Comparison of ENCODE assay signal across 20 cellular contexts in the genomic region with DNA sequence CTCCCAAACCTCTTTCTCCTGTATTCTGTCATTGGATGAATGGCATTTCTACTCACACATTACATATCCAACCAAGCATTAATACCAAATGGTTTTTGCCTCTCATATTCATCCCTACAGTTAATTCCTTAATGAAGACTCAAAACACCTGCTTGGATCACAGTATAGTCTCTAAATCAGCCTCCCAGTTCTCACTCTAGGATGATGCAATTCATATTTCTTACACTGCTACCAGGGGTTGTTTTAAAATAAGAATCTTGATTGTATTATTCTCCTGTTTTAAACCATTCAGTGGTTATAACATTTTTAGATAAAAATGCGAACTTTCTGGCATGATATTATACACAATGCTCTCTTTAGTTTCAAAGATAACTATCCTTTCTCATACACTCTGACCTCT.
"Had no signal": no experiment of that assay in that cellular context is flagged by ENCODE, and none has a peak within 500 bp of the region (broad histone marks: within the 10 kb centered on the region; RNA-seq: fewer than 3 reads in every experiment).

No MANE protein-coding gene starts in this region.

- H3K27me3 ChIP-seq: adrenal gland, gastrocnemius medialis, heart left ventricle, neural progenitor cell, thyroid gland had no signal

- H3K27ac ChIP-seq: adrenal gland, coronary artery, gastrocnemius medialis, heart left ventricle, lower lobe of right lung, neural progenitor cell, parathyroid adenoma, thyroid gland, WERI-Rb-1 had no signal

- H3K4me3 ChIP-seq: adrenal gland, coronary artery, gastrocnemius medialis, heart left ventricle, lower lobe of right lung, neural progenitor cell, thyroid gland had no signal

- H3K4me3 Mint-ChIP-seq: activated CD4-positive, alpha-beta memory T cell treated with anti-CD3 and anti-CD28 coated beads for 36 hours; activated CD8-positive, alpha-beta memory T cell treated with anti-CD3 and anti-CD28 coated beads, Interleukin-2, amount 10 ng/mL, durations not matched to agents 7 days and 5 days; activated naive CD4-positive, alpha-beta T cell treated with anti-CD3 and anti-CD28 coated beads, Interleukin-2, amount 10 ng/mL, durations not matched to agents 7 days and 5 days; neural progenitor cell; stimulated activated memory B cell treated with anti-CD40 and anti-IgM and Interleukin-4, amounts not matched to agents 10 μg/mL and 1 μg/mL and 100 μg/mL, for 72 hours; T-helper 1 cell treated with Interleukin-12 subunit alpha and Interleukin-12 subunit beta and Interleukin-4 antibody, amounts not matched to agents 30 μg/mL and 1 μg/mL, for 36 hours had no signal

- H3K4me1 ChIP-seq: adrenal gland, gastrocnemius medialis, lower lobe of right lung, parathyroid adenoma, thyroid gland had no signal

- H3K9me3 ChIP-seq: adrenal gland, gastrocnemius medialis, heart left ventricle, lower lobe of right lung, thyroid gland had no signal

- H3K4me2 ChIP-seq: neural progenitor cell had no signal

- H3K4me1 Mint-ChIP-seq: activated CD8-positive, alpha-beta memory T cell treated with anti-CD3 and anti-CD28 coated beads, Interleukin-2, amount 10 ng/mL, durations not matched to agents 7 days and 5 days; activated naive CD4-positive, alpha-beta T cell treated with anti-CD3 and anti-CD28 coated beads, Interleukin-2, amount 10 ng/mL, durations not matched to agents 7 days and 5 days; stimulated activated memory B cell treated with anti-CD40 and anti-IgM and Interleukin-4, amounts not matched to agents 10 μg/mL and 1 μg/mL and 100 μg/mL, for 72 hours had no signal

- H3K36me3 ChIP-seq: adrenal gland, gastrocnemius medialis, heart left ventricle, lower lobe of right lung, neural progenitor cell, thyroid gland, WERI-Rb-1 had no signal

- H3K36me3 Mint-ChIP-seq: activated CD4-positive, alpha-beta memory T cell treated with anti-CD3 and anti-CD28 coated beads for 36 hours; activated CD8-positive, alpha-beta memory T cell treated with anti-CD3 and anti-CD28 coated beads, Interleukin-2, amount 10 ng/mL, durations not matched to agents 7 days and 5 days; activated naive CD4-positive, alpha-beta T cell treated with anti-CD3 and anti-CD28 coated beads, Interleukin-2, amount 10 ng/mL, durations not matched to agents 7 days and 5 days; neural progenitor cell; stimulated activated memory B cell treated with anti-CD40 and anti-IgM and Interleukin-4, amounts not matched to agents 10 μg/mL and 1 μg/mL and 100 μg/mL, for 72 hours had no signal

- H3K9me3 Mint-ChIP-seq: activated CD4-positive, alpha-beta memory T cell treated with anti-CD3 and anti-CD28 coated beads for 36 hours; activated naive CD4-positive, alpha-beta T cell treated with anti-CD3 and anti-CD28 coated beads, Interleukin-2, amount 10 ng/mL, durations not matched to agents 7 days and 5 days; neural progenitor cell; stimulated activated memory B cell treated with anti-CD40 and anti-IgM and Interleukin-4, amounts not matched to agents 10 μg/mL and 1 μg/mL and 100 μg/mL, for 72 hours; T-helper 1 cell treated with Interleukin-12 subunit alpha and Interleukin-12 subunit beta and Interleukin-4 antibody, amounts not matched to agents 30 μg/mL and 1 μg/mL, for 36 hours had no signal

- ATAC-seq: activated CD8-positive, alpha-beta memory T cell treated with anti-CD3 and anti-CD28 coated beads, Interleukin-2, amount 10 ng/mL, durations not matched to agents 7 days and 5 days; gastrocnemius medialis; heart left ventricle; left colon; lower lobe of right lung had no signal

- H3K9ac ChIP-seq: neural progenitor cell, parathyroid adenoma had no signal

- H3K27ac Mint-ChIP-seq: activated CD4-positive, alpha-beta memory T cell treated with anti-CD3 and anti-CD28 coated beads for 36 hours; activated CD8-positive, alpha-beta memory T cell treated with anti-CD3 and anti-CD28 coated beads, Interleukin-2, amount 10 ng/mL, durations not matched to agents 7 days and 5 days; activated naive CD4-positive, alpha-beta T cell treated with anti-CD3 and anti-CD28 coated beads, Interleukin-2, amount 10 ng/mL, durations not matched to agents 7 days and 5 days; stimulated activated memory B cell treated with anti-CD40 and anti-IgM and Interleukin-4, amounts not matched to agents 10 μg/mL and 1 μg/mL and 100 μg/mL, for 72 hours; T-helper 1 cell treated with Interleukin-12 subunit alpha and Interleukin-12 subunit beta and Interleukin-4 antibody, amounts not matched to agents 30 μg/mL and 1 μg/mL, for 36 hours had no signal

- H3K27me3 Mint-ChIP-seq: activated naive CD4-positive, alpha-beta T cell treated with anti-CD3 and anti-CD28 coated beads, Interleukin-2, amount 10 ng/mL, durations not matched to agents 7 days and 5 days; stimulated activated memory B cell treated with anti-CD40 and anti-IgM and Interleukin-4, amounts not matched to agents 10 μg/mL and 1 μg/mL and 100 μg/mL, for 72 hours had no signal

- DNase-seq: activated CD4-positive, alpha-beta memory T cell treated with anti-CD3 and anti-CD28 coated beads for 36 hours; activated CD8-positive, alpha-beta memory T cell treated with anti-CD3 and anti-CD28 coated beads, Interleukin-2, amount 10 ng/mL, durations not matched to agents 7 days and 5 days; activated naive CD4-positive, alpha-beta T cell treated with anti-CD3 and anti-CD28 coated beads, Interleukin-2, amount 10 ng/mL, durations not matched to agents 7 days and 5 days; activated T-cell treated with anti-CD3 and anti-CD28 coated beads, Interleukin-2, amount 50 U/mL, for 1 hour; adrenal gland; caudate nucleus; effector CD4-positive, alpha-beta T cell; gastrocnemius medialis; heart left ventricle; left colon; lower lobe of right lung; midbrain; stimulated activated CD4-positive, alpha-beta T cell treated with anti-CD3 and anti-CD28 coated beads, Interleukin-2, amount 100 ng/mL, for 48 hours; thyroid gland; WERI-Rb-1 had no signal

- H2AFZ ChIP-seq: neural progenitor cell, parathyroid adenoma had no signal

- H3K79me2 ChIP-seq: parathyroid adenoma had no signal
